In genomic region chr14:22589096-22589839, GRCh38 we compare ENCODE assay signal across 8 cellular contexts. TPM values are rescaled to one million over a fixed set of nuclear protein-coding genes. Genes with fewer than 3 reads are reported as not detected.
DNase-seq lines count a peak whose midpoint lies in the region; ATAC-seq and TF ChIP-seq lines count a peak whose summit lies in the region.

Gene DAD1 (minus strand): TSS chr14:22589224. CDS start chr14:22589157, 67 bp downstream.

- H3K27me3 ChIP-seq in DND-41 (ENCODE audit: insufficient read depth, low read length, poor library complexity) (peaks cover 14% of the 10 kb centered on the region), GM23248 (replicated peaks; ENCODE audit: insufficient read depth) (no peaks in the 10 kb centered on the region), esophagus squamous epithelium (peaks cover 0 to 9% (median 0%) of the 10 kb centered on the region in 4 donors)

- H3K36me3 ChIP-seq in DND-41 (ENCODE audit: insufficient read depth, low read length) (no peaks in the 10 kb centered on the region; the same call in 1 of the 2 replicates), GM23248 (ENCODE audit: low read depth) (0 out of 2 replicates have a peak, but pooled peaks cover 3% of the 10 kb centered on the region), esophagus squamous epithelium (no peaks in the 10 kb centered on the region)

- H3F3A ChIP-seq in GM23248 (ENCODE audit: insufficient read depth), result peaks cover 9% of the 10 kb centered on the region; the same call in 1 of the 2 replicates

- peak within 1 kb of the TSS; percentile 96 for H3K27ac Mint-ChIP-seq in activated T-helper 1 cell treated with anti-CD3 and anti-CD28 coated beads, Interleukin-12 subunit alpha, Interleukin-12 subunit beta, Interleukin-2, Interleukin-4 antibody, amounts not matched to agents 30 ng/mL and 10 ng/mL and 1 ng/mL, durations not matched to agents 14 hours and 24 hours and 36 hours

- H4K20me1 ChIP-seq in DND-41 (ENCODE audit: insufficient read depth, low read length), result peaks cover 3% of the 10 kb centered on the region
- no peaks in the 10 kb centered on the region for H4K20me1 ChIP-seq in GM23248 (ENCODE audit: insufficient read depth)

- peak within 1 kb of the TSS; percentile 80 to 87 for H3K4me3 ChIP-seq in DND-41 (ENCODE audit: low read depth in 1 of 2, low read length in 2 of 2)
- H3K4me3 ChIP-seq in GM23248, result peak within 1 kb of the TSS; percentile 100
- H3K4me3 ChIP-seq in esophagus squamous epithelium, result peak within 1 kb of the TSS; percentile 78 to 94 (median 84)

- H3K27ac ChIP-seq in DND-41 (ENCODE audit: low read length) (peak within 1 kb of the TSS; percentile 90), GM23248 (peak within 1 kb of the TSS; percentile 100), esophagus squamous epithelium (peak within 1 kb of the TSS; percentile 89 to 97 (median 96))

- H3K4me3 Mint-ChIP-seq in activated T-helper 1 cell treated with anti-CD3 and anti-CD28 coated beads, Interleukin-12 subunit alpha, Interleukin-12 subunit beta, Interleukin-2, Interleukin-4 antibody, amounts not matched to agents 30 ng/mL and 10 ng/mL and 1 ng/mL, durations not matched to agents 14 hours and 24 hours and 36 hours, result peak within 1 kb of the TSS; percentile 91

- H2AFZ ChIP-seq in DND-41 (ENCODE audit: low read depth, low read length) (peak within 1 kb of the TSS; percentile 98), GM23248 (peak within 1 kb of the TSS; percentile 85)

- no peaks in the 10 kb centered on the region for H3K9me2 ChIP-seq in GM23248 (ENCODE audit: insufficient read depth)

- TF ChIP-seq CTCF in DND-41 (IDR thresholded peaks at IDR 0.05; ENCODE audit: borderline replicate concordance, extremely low read depth, low read length, poor library complexity, severe bottlenecking), result no peak
- peak in 1 of 6 experiments; percentile 43 for TF ChIP-seq CTCF in esophagus squamous epithelium (IDR thresholded peaks at IDR 0.05)

- intact Hi-C loops in activated T-helper 1 cell treated with anti-CD3 and anti-CD28 coated beads, Interleukin-12 subunit alpha, Interleukin-12 subunit beta, Interleukin-2, Interleukin-4 antibody, amounts not matched to agents 30 ng/mL and 10 ng/mL and 1 ng/mL, durations not matched to agents 14 hours and 24 hours and 36 hours (cut with micrococcal nuclease), result loop anchor here (1.0 to 10.0 kb wide), 14 partner anchors 9 to 1320 kb away; partner anchors contain the start of genes ABHD4, ACIN1, C14orf119 and HAUS4
- intact Hi-C loops in esophagus squamous epithelium (cut with DNase I), result no loop called here

- H3K4me2 ChIP-seq in DND-41 (ENCODE audit: insufficient read depth, low read length) (peak within 1 kb of the TSS; percentile 77), GM23248 (ENCODE audit: unreplicated experiment) (peak within 1 kb of the TSS; percentile 99)

- peak; percentile 97 for ATAC-seq in DND-41 (ENCODE audit: insufficient read depth, low read depth)

- in situ Hi-C loops in GM23248 (cut with MboI), result no loop called here

- H3K36me3 Mint-ChIP-seq in activated T-helper 1 cell treated with anti-CD3 and anti-CD28 coated beads, Interleukin-12 subunit alpha, Interleukin-12 subunit beta, Interleukin-2, Interleukin-4 antibody, amounts not matched to agents 30 ng/mL and 10 ng/mL and 1 ng/mL, durations not matched to agents 14 hours and 24 hours and 36 hours (ENCODE audit: low read depth), result peaks cover 24% of the 10 kb centered on the region

- peak; percentile 99 for DNase-seq in DND-41
- peak; percentile 100 for DNase-seq in GM23248
- peak; percentile 99 for DNase-seq in Kasumi-1 (lab: John Stamatoyannopoulos, UW)
- DNase-seq in RPMI7951 (ENCODE audit: low read depth), result peak; percentile 98
- peak; percentile 100 for DNase-seq in activated T-helper 1 cell treated with anti-CD3 and anti-CD28 coated beads, Interleukin-12 subunit alpha, Interleukin-12 subunit beta, Interleukin-2, Interleukin-4 antibody, amounts not matched to agents 30 ng/mL and 10 ng/mL and 1 ng/mL, durations not matched to agents 14 hours and 24 hours and 36 hours (ENCODE audit: low spot score)
- DNase-seq in esophagus squamous epithelium (lab: John Stamatoyannopoulos, UW), result peak; percentile 97
- peak; percentile 100 for DNase-seq in myocyte (ENCODE audit: low read depth)
- peak; percentile 98 to 100 for DNase-seq in stimulated activated CD8-positive, alpha-beta memory T cell treated with anti-CD3 and anti-CD28 coated beads, Interleukin-7, amount 100 ng/mL, for 48 hours (ENCODE audit: extremely low read depth in 1 of 2, low read depth in 1 of 2)

- WGBS in GM23248 (ENCODE audit: low coverage in 1 of 2, low lambda C conversion rate in 2 of 2, missing lambda C conversion rate in 2 of 2), 2 experiments, result 2% methylated on average over 44 of the region's 44 CpGs
- 0 to 1% methylated on average over 25 to 37 of the region's 44 CpGs for WGBS in esophagus squamous epithelium, 2 donors

- peak in 3 of 4 donors; percentile 68 to 94 (median 86) for TF ChIP-seq POLR2A in esophagus squamous epithelium (IDR thresholded peaks at IDR 0.05)

- peak within 1 kb of the TSS; percentile 81 for H3K9ac ChIP-seq in DND-41 (ENCODE audit: low read depth, low read length)
- peak within 1 kb of the TSS; percentile 98 for H3K9ac ChIP-seq in GM23248

- peaks cover 41% of the 10 kb centered on the region for H3K79me2 ChIP-seq in DND-41 (ENCODE audit: insufficient read depth, low read length)
- peaks cover 47% of the 10 kb centered on the region for H3K79me2 ChIP-seq in GM23248 (ENCODE audit: insufficient read depth)

- no peaks in the 10 kb centered on the region for H3K27me3 Mint-ChIP-seq in activated T-helper 1 cell treated with anti-CD3 and anti-CD28 coated beads, Interleukin-12 subunit alpha, Interleukin-12 subunit beta, Interleukin-2, Interleukin-4 antibody, amounts not matched to agents 30 ng/mL and 10 ng/mL and 1 ng/mL, durations not matched to agents 14 hours and 24 hours and 36 hours (ENCODE audit: insufficient read depth)

- no peaks in the 10 kb centered on the region for H3K9me3 ChIP-seq in DND-41 (ENCODE audit: insufficient read depth, low read length, severe bottlenecking)
- no peaks in the 10 kb centered on the region for H3K9me3 ChIP-seq in GM23248 (ENCODE audit: low read depth)
- no peaks in the 10 kb centered on the region for H3K9me3 ChIP-seq in esophagus squamous epithelium

- H3K9me3 Mint-ChIP-seq in activated T-helper 1 cell treated with anti-CD3 and anti-CD28 coated beads, Interleukin-12 subunit alpha, Interleukin-12 subunit beta, Interleukin-2, Interleukin-4 antibody, amounts not matched to agents 30 ng/mL and 10 ng/mL and 1 ng/mL, durations not matched to agents 14 hours and 24 hours and 36 hours, result no peaks in the 10 kb centered on the region

- peaks cover 55% of the 10 kb centered on the region for H3K4me1 Mint-ChIP-seq in activated T-helper 1 cell treated with anti-CD3 and anti-CD28 coated beads, Interleukin-12 subunit alpha, Interleukin-12 subunit beta, Interleukin-2, Interleukin-4 antibody, amounts not matched to agents 30 ng/mL and 10 ng/mL and 1 ng/mL, durations not matched to agents 14 hours and 24 hours and 36 hours (ENCODE audit: low read depth)

- peaks cover 31% of the 10 kb centered on the region for H3K4me1 ChIP-seq in DND-41 (ENCODE audit: insufficient read depth, low read length)
- H3K4me1 ChIP-seq in GM23248 (ENCODE audit: insufficient read depth), result peaks cover 36% of the 10 kb centered on the region
- H3K4me1 ChIP-seq in esophagus squamous epithelium, result peaks cover 21 to 55% (median 30%) of the 10 kb centered on the region in 3 donors

RNA-seq across cellular contexts. Expression of gene DAD1, which starts in this region (rescaled TPM):
- total RNA-seq in GM23248 (2014; rRNA removed; shearing (Covaris generic)), result 369 and 375 TPM in 2 replicates
- 637 and 653 TPM in 2 replicates for polyA plus RNA-seq in GM23248 (2016; fragmentation: Nextera tagmentation; extraction: Ambion mirVana)
- 486 and 521 TPM in 2 replicates for total RNA-seq in RPMI7951 (2014; rRNA removed; shearing (Covaris generic))
- total RNA-seq in activated T-helper 1 cell treated with anti-CD3 and anti-CD28 coated beads, Interleukin-12 subunit alpha, Interleukin-12 subunit beta, Interleukin-2, Interleukin-4 antibody, amounts not matched to agents 30 ng/mL and 10 ng/mL and 1 ng/mL, durations not matched to agents 14 hours and 24 hours and 36 hours, result 228 and 229 TPM in 2 replicates
- 100 to 1,000 TPM; 174 to 280 (median 225) TPM for total RNA-seq in esophagus squamous epithelium
- 269 and 398 TPM in 2 replicates for total RNA-seq in myocyte
- polyA plus RNA-seq in myocyte (2012), result 450 TPM

Comparison
In these comparisons a context has a peak if more than half of its experiments do, and no peak if none do; other contexts are left out.
1. Peak in every context shown above with its lines: DNase-seq, ATAC-seq, H3K4me3 ChIP-seq and H3K27ac ChIP-seq.